ENCODE assay signal across 9 cellular contexts in the genomic region with DNA sequence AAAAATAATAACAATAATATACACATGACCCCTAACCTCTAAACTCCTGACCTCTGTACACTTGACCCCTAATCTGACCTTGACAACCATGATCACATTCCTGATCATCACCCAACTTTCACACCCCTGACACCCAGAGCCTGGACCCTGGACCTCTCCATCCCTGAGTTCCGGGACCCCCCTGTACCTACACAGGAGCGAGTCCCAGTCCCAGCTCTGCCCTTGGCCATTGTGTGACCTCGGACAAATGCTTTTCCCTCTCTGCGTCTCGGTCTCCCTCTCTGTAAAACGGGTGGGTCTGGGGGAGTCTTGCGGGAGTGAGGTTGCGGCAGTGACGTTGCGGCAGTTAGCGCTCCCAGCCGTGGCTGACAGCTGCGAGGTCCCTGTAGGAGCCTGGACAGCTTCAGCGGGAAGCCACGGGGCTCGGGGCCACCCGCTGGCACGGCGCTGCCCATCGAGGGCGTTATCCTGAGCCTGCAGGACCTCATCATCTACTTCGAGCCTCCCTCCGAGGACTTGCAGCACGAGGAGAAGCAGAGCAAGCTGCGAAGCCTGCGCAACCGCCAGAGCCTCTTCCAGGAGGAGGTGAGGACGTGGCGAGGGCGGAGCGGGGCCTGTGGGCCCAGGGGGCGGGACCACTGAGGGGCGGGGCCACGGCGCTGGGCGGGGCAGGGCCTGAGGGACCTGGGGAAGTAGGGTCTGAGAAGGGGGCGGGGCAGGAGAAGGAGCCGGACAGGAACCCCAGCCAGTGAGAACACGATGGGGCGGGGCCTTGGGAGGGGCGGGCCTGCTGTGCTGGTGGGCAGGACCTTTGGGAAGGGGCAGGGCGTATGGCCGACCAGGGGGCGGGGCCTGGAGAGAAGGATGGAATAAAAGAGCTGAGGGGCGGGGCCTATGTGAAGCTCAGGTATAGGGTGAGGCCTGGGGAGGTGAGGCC. TPM values are rescaled to one million over a fixed set of nuclear protein-coding genes. Genes with fewer than 3 reads are reported as not detected.
DNase-seq lines count a peak whose midpoint lies in the region; ATAC-seq and TF ChIP-seq lines count a peak whose summit lies in the region.
"Had no signal": no experiment of that assay in that cellular context is flagged by ENCODE, and none has a peak within 500 bp of the region (broad histone marks: within the 10 kb centered on the region; RNA-seq: fewer than 3 reads in every experiment).

No MANE protein-coding gene starts in this region.

- no peaks in the 10 kb centered on the region for H3K27me3 Mint-ChIP-seq in T-helper 17 cell

- no CpG with 5 or more reads among the region's 45 CpGs for WGBS in mesendoderm (ENCODE audit: extremely low coverage, insufficient coverage, low lambda C conversion rate)
- WGBS in transverse colon (ENCODE audit: low coverage in 1 of 2), 2 donors = 42 to 78% methylated on average over 14 to 27 of the region's 45 CpGs

- H3K9me3 ChIP-seq in ES-I3 (ENCODE audit: control insufficient read depth, insufficient read depth, low read length) (no peaks in the 10 kb centered on the region), T-helper 17 cell (ENCODE audit: control insufficient read depth, low read length, poor library complexity, severe bottlenecking) (no peaks in the 10 kb centered on the region), transverse colon (no peaks in the 10 kb centered on the region)
- H3K9me3 ChIP-seq: right lobe of liver had no signal

- H3K4me1 ChIP-seq in ES-I3 (ENCODE audit: insufficient read depth, low read length) (peaks cover 4% of the 10 kb centered on the region; the same call in 1 of the 2 replicates), mesendoderm (ENCODE audit: control insufficient read depth, low read depth, low read length) (no peaks in the 10 kb centered on the region), transverse colon (no peaks in the 10 kb centered on the region)
- H3K4me1 ChIP-seq: right lobe of liver had no signal

- H3K27me3 ChIP-seq in mesendoderm (ENCODE audit: insufficient read depth, low read length, poor library complexity) = no peaks in the 10 kb centered on the region
- no peaks in the 10 kb centered on the region for H3K27me3 ChIP-seq in transverse colon
- H3K27me3 ChIP-seq: right lobe of liver had no signal

- no peak overlapping the region for H4K5ac ChIP-seq in mesendoderm (ENCODE audit: low read length)

- H2BK120ac ChIP-seq in mesendoderm (ENCODE audit: low read depth, low read length) = no peak overlapping the region

- ATAC-seq in T-helper 17 cell (peak; percentile 23), HG03196 (IDR thresholded peaks at IDR 0.05; ENCODE audit: unreplicated experiment) (no peak), Right ventricle myocardium superior (ENCODE audit: poor library complexity) (no peak)

- H3K4me3 ChIP-seq in mesendoderm (ENCODE audit: low read length) (no peak overlapping the region), transverse colon (no peak overlapping the region)
- H3K4me3 ChIP-seq: right lobe of liver had no signal

- no peak overlapping the region for H3K4me3 Mint-ChIP-seq in T-helper 17 cell

- intact Hi-C loops in transverse colon (cut with DNase I; ENCODE audit: low total_unique reads) (no loop called here), Right ventricle myocardium superior (cut with DNase I) (no loop called here)

- TF ChIP-seq CTCF in transverse colon (IDR thresholded peaks at IDR 0.05) = no peak

- no peak overlapping the region for H2AK5ac ChIP-seq in mesendoderm (ENCODE audit: low read length)

- in situ Hi-C loops in transverse colon (cut with MboI; ENCODE audit: low pct_ligation_motif_present in 1 of 4, low pct_unique_long_range_greater_than_20kb in 1 of 4, low sequenced_read_pairs in 3 of 4) = no loop called here

- H2BK15ac ChIP-seq in mesendoderm (replicated peaks; ENCODE audit: low read depth) = no peak overlapping the region

- H3K27ac ChIP-seq in mesendoderm (ENCODE audit: low read depth, low read length) (no peak overlapping the region), transverse colon (no peak overlapping the region)
- H3K27ac ChIP-seq: right lobe of liver had no signal

- no peaks in the 10 kb centered on the region for H3K79me1 ChIP-seq in mesendoderm (ENCODE audit: low read length)

- H3K36me3 Mint-ChIP-seq in T-helper 17 cell (ENCODE audit: low read depth) = peaks cover 1% of the 10 kb centered on the region

- H3K56ac ChIP-seq in mesendoderm (ENCODE audit: low read length) = no peak overlapping the region

- H4K8ac ChIP-seq in mesendoderm (ENCODE audit: low read depth, low read length) = no peak overlapping the region

- no peaks in the 10 kb centered on the region for H3K36me3 ChIP-seq in ES-I3 (ENCODE audit: insufficient read depth, low read length)
- no peaks in the 10 kb centered on the region for H3K36me3 ChIP-seq in mesendoderm (ENCODE audit: control insufficient read depth, insufficient read depth, low read length)
- H3K36me3 ChIP-seq in transverse colon = no peaks in the 10 kb centered on the region
- H3K36me3 ChIP-seq: right lobe of liver had no signal

- H3K4me1 Mint-ChIP-seq in T-helper 17 cell = peaks cover 10% of the 10 kb centered on the region

- H3K79me2 ChIP-seq in mesendoderm (ENCODE audit: control insufficient read depth, insufficient read depth, low read length) = no peaks in the 10 kb centered on the region

- H2BK5ac ChIP-seq in mesendoderm (ENCODE audit: low read length) = no peak overlapping the region

- no peak overlapping the region for H3K23ac ChIP-seq in mesendoderm (ENCODE audit: low read length)

- DNase-seq in CMK (ENCODE audit: low read depth) = peak; percentile 63
- DNase-seq in T-helper 17 cell = no peak
- peak; percentile 95 for DNase-seq in mesendoderm
- DNase-seq in transverse colon = no peak
- DNase-seq in Right ventricle myocardium superior = no peak
- DNase-seq: NCI-H345, right lobe of liver had no signal

- peak overlapping the region; percentile 12; the same call in 1 of the 2 replicates for H3K9ac ChIP-seq in ES-I3 (ENCODE audit: low read depth, low read length)
- peak overlapping the region; percentile 26 for H3K9ac ChIP-seq in mesendoderm (ENCODE audit: low read length)

- no peak for TF ChIP-seq POLR2A in transverse colon (IDR thresholded peaks at IDR 0.05)

- H3K4me2 ChIP-seq in mesendoderm (ENCODE audit: low read length) = no peak overlapping the region

- H3K18ac ChIP-seq in mesendoderm (ENCODE audit: low read length) = no peak overlapping the region

- H3K27ac Mint-ChIP-seq in T-helper 17 cell = no peak overlapping the region

- H3K4ac ChIP-seq in mesendoderm (ENCODE audit: low read depth, low read length) = no peak overlapping the region

- no peak for TF ChIP-seq EP300 in transverse colon (IDR thresholded peaks at IDR 0.05; ENCODE audit: low read depth)

RNA-seq across cellular contexts. Expression of a gene that starts 19.2 kb away (rescaled TPM):
- total RNA-seq in T-helper 17 cell (1 to 10 TPM; 1.3 to 3.1 TPM), transverse colon (1 to 10 TPM in 3 of 4 donors, under 1 TPM in 1; 0.20 to 2.1 (median 1.4) TPM), Right ventricle myocardium superior (0.73 TPM)
- polyA plus RNA-seq in mesendoderm (2013, experiment 1 of 2) = 2.8 TPM
- 3.3 TPM for polyA plus RNA-seq in mesendoderm (2013, experiment 2 of 2)

RNA-seq across cellular contexts. Expression of a gene that starts 26.7 kb away (rescaled TPM):
- total RNA-seq in T-helper 17 cell (1 to 10 TPM; 1.6 to 2.8 TPM), transverse colon (10 to 100 TPM in 1 of 4 donors, 1 to 10 TPM in 2, not detected in 1; 1.5 to 19.8 (median 1.7) TPM), Right ventricle myocardium superior (1.8 TPM)
- 1.0 TPM for polyA plus RNA-seq in mesendoderm (2013, experiment 1 of 2)
- 0.98 TPM for polyA plus RNA-seq in mesendoderm (2013, experiment 2 of 2)

RNA-seq across cellular contexts. Expression of a gene that starts 49.8 kb away (rescaled TPM):
- total RNA-seq in T-helper 17 cell (10 to 100 TPM; 29.2 to 31.9 TPM), transverse colon (100 to 1,000 TPM in 1 of 4 donors, 10 to 100 TPM in 3; 34.0 to 102 (median 41.2) TPM), Right ventricle myocardium superior (10.5 TPM)
- 2.2 TPM for polyA plus RNA-seq in mesendoderm (2013, experiment 1 of 2)
- 2.6 TPM for polyA plus RNA-seq in mesendoderm (2013, experiment 2 of 2)

Comparison
In these comparisons a context has a peak if more than half of its experiments do, and no peak if none do; other contexts are left out.
1. DNase-seq: peak in CMK (single experiment) and mesendoderm (single experiment); none in T-helper 17 cell (0 of 3), transverse colon (single experiment) and Right ventricle myocardium superior (single experiment).